9 cellular contexts compared by ENCODE assay signal in genomic region chr10:24382979-24383663, GRCh38.
DNase-seq lines count a peak whose midpoint lies in the region; ATAC-seq and TF ChIP-seq lines count a peak whose summit lies in the region.
"Had no signal": no experiment of that assay in that cellular context is flagged by ENCODE, and none has a peak within 500 bp of the region (broad histone marks: within the 10 kb centered on the region; RNA-seq: fewer than 3 reads in every experiment).

No MANE protein-coding gene starts in this region.

- TF ChIP-seq CTCF in MCF 10A (IDR thresholded peaks at IDR 0.05; ENCODE audit: unreplicated experiment) (no peak), prostate gland (IDR thresholded peaks at IDR 0.05) (no peak)

- ATAC-seq in HG03135 (IDR thresholded peaks at IDR 0.05; ENCODE audit: unreplicated experiment): peak; percentile 65

- POLR2A ChIA-PET in MCF 10A (lab: Yijun Ruan, JAX): interaction anchor here (0.5 to 3.8 kb wide), 38 partner anchors 9 to 389 kb away, joined by 3 to 69 read pairs (median 5); partner anchors contain the start of gene KIAA1217

- no peaks in the 10 kb centered on the region for H3K9me3 ChIP-seq in prostate gland

- no peaks in the 10 kb centered on the region for H3K9me3 Mint-ChIP-seq in activated naive CD4-positive, alpha-beta T cell treated with anti-CD3 and anti-CD28 coated beads for 36 hours
- H3K9me3 Mint-ChIP-seq in MCF 10A (ENCODE audit: unreplicated experiment): no peaks in the 10 kb centered on the region
- H3K9me3 Mint-ChIP-seq: neural crest cell had no signal

- no peaks in the 10 kb centered on the region for H3K36me3 ChIP-seq in prostate gland

- H3K27me3 ChIP-seq in prostate gland (replicated peaks; ENCODE audit: insufficient read depth): no peaks in the 10 kb centered on the region

- CTCF ChIA-PET in activated naive CD4-positive, alpha-beta T cell treated with anti-CD3 and anti-CD28 coated beads for 36 hours (lab: Charles Lee): no interaction called here
- CTCF ChIA-PET in MCF 10A (lab: Yijun Ruan, JAX): interaction anchor here (0.6 to 4.2 kb wide), 31 partner anchors 9 to 663 kb away, joined by 3 to 27 read pairs (median 4); no protein-coding TSS in a partner anchor

- no peak for TF ChIP-seq POLR2A in prostate gland (IDR thresholded peaks at IDR 0.05)

- H3K36me3 Mint-ChIP-seq in activated naive CD4-positive, alpha-beta T cell treated with anti-CD3 and anti-CD28 coated beads for 36 hours (ENCODE audit: low read depth): no peaks in the 10 kb centered on the region
- peaks cover 59% of the 10 kb centered on the region for H3K36me3 Mint-ChIP-seq in MCF 10A (ENCODE audit: insufficient read depth, unreplicated experiment)

- H3K4me1 Mint-ChIP-seq in activated naive CD4-positive, alpha-beta T cell treated with anti-CD3 and anti-CD28 coated beads for 36 hours (ENCODE audit: low read depth): peaks cover 12% of the 10 kb centered on the region
- peaks cover 25% of the 10 kb centered on the region for H3K4me1 Mint-ChIP-seq in MCF 10A (ENCODE audit: insufficient read depth, unreplicated experiment)

- intact Hi-C loops in activated naive CD4-positive, alpha-beta T cell treated with anti-CD3 and anti-CD28 coated beads for 36 hours (cut with micrococcal nuclease): loop anchor here (1.0 to 10.0 kb wide), 4 partner anchors 83 to 938 kb away; partner anchors contain the start of gene KIAA1217
- intact Hi-C loops in MCF 10A (cut with micrococcal nuclease) (loop anchor here (1.0 kb wide), 3 partner anchors 83 to 389 kb away; no protein-coding TSS in a partner anchor), prostate gland (cut with DNase I) (no loop called here)

- WGBS in prostate gland: 49% methylated on average over 12 of the region's 12 CpGs

- H3K27ac Mint-ChIP-seq in activated naive CD4-positive, alpha-beta T cell treated with anti-CD3 and anti-CD28 coated beads for 36 hours: peak overlapping the region; percentile 86
- peak overlapping the region; percentile 65 for H3K27ac Mint-ChIP-seq in MCF 10A (ENCODE audit: low read depth, unreplicated experiment)

- peaks cover 26% of the 10 kb centered on the region for H3K27me3 Mint-ChIP-seq in activated naive CD4-positive, alpha-beta T cell treated with anti-CD3 and anti-CD28 coated beads for 36 hours (ENCODE audit: low read depth)
- no peaks in the 10 kb centered on the region for H3K27me3 Mint-ChIP-seq in MCF 10A (ENCODE audit: insufficient read depth, unreplicated experiment)

- no peak for DNase-seq in activated naive CD4-positive, alpha-beta T cell treated with anti-CD3 and anti-CD28 coated beads for 36 hours
- no peak for DNase-seq in activated naive CD4-positive, alpha-beta T cell (lab: John Stamatoyannopoulos, UW)
- peak; percentile 89 for DNase-seq in MCF 10A (ENCODE audit: unreplicated experiment)
- peak; percentile 75 for DNase-seq in prostate gland (ENCODE audit: low spot score)
- no peak for DNase-seq in NCI-H1417 (lab: John Stamatoyannopoulos, UW)
- no peak for DNase-seq in GM19240 (ENCODE audit: insufficient read length, low spot score)
- DNase-seq in NCI-H524 treated with DMSO at 0.1 percent for 48 hours (lab: John Stamatoyannopoulos, UW): no peak

- H3K27ac ChIP-seq in prostate gland: peak overlapping the region; percentile 47 to 77

- no peaks in the 10 kb centered on the region for H3K4me1 ChIP-seq in prostate gland (replicated peaks)

- BruUV-seq in MCF 10A (replicated peaks; lab: Mats Ljungman, UMichigan): no TSS peak

- no peak overlapping the region for H3K4me3 Mint-ChIP-seq in activated naive CD4-positive, alpha-beta T cell treated with anti-CD3 and anti-CD28 coated beads for 36 hours
- peak overlapping the region; percentile 63 for H3K4me3 Mint-ChIP-seq in MCF 10A (ENCODE audit: unreplicated experiment)
- H3K4me3 Mint-ChIP-seq: neural crest cell had no signal

- H3K4me3 ChIP-seq in prostate gland: no peak overlapping the region

Comparison
In these comparisons a context has a peak if more than half of its experiments do, and no peak if none do; other contexts are left out.
1. DNase-seq: peak in MCF 10A (single experiment) and prostate gland (single experiment); none in activated naive CD4-positive, alpha-beta T cell treated with anti-CD3 and anti-CD28 coated beads for 36 hours (single experiment), activated naive CD4-positive, alpha-beta T cell (0 of 4), NCI-H1417 (0 of 3), GM19240 (single experiment) and NCI-H524 treated with DMSO at 0.1 percent for 48 hours (single experiment).